10 cellular contexts compared by ENCODE assay signal in the genomic region with DNA sequence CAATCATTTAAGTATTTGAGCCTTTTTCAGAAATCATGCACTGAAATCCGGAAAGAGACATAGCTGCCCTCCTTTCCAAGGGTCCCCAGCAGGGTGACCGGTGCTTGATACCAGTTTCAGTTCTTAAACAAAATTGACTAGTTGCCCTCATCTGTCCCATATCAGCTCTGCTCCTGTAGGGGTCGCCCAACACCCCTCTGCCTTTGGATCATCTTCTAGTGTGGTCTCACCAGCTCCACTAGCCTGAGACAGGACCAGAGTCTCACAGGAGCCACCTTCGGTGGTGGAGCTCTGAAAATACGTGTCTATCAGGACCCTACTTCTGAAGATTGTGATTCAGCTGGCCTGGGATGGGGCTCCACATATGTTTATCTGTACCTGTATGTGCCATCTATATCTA.
DNase-seq lines count a peak whose midpoint lies in the region; ATAC-seq and TF ChIP-seq lines count a peak whose summit lies in the region.
"Had no signal": no experiment of that assay in that cellular context is flagged by ENCODE, and none has a peak within 500 bp of the region (broad histone marks: within the 10 kb centered on the region; RNA-seq: fewer than 3 reads in every experiment).

No MANE protein-coding gene starts in this region.

- H3K9me3 ChIP-seq in SK-N-MC (ENCODE audit: low read depth, low read length) (no peaks in the 10 kb centered on the region), gastroesophageal sphincter (no peaks in the 10 kb centered on the region)
- H3K9me3 ChIP-seq: right atrium auricular region, tibial nerve had no signal

- DNase-seq in CD1c-positive myeloid dendritic cell (ENCODE audit: extremely low spot score) (peak; percentile 6), HEK293T (ENCODE audit: extremely low spot score) (peak; percentile 59), SK-N-MC (ENCODE audit: low read depth, low spot score) (peak; percentile 2), iPS-NIHi7 (ENCODE audit: extremely low spot score) (peak; percentile 84), Right ventricle myocardium superior (no peak)
- no peak for DNase-seq in stimulated activated naive CD4-positive, alpha-beta T cell (lab: John Stamatoyannopoulos, UW)
- no peak for DNase-seq in stimulated activated naive CD8-positive, alpha-beta T cell treated with anti-CD3 and anti-CD28 coated beads, Interleukin-15, amount 100 ng/mL, for 72 hours

- TF ChIP-seq CTCF in gastroesophageal sphincter (IDR thresholded peaks at IDR 0.05) = no peak

- H3K4me1 ChIP-seq in gastroesophageal sphincter = peaks cover 0 to 1% (median 0%) of the 10 kb centered on the region in 3 donors
- H3K4me1 ChIP-seq: right atrium auricular region, tibial nerve had no signal

- H3K4me3 ChIP-seq in SK-N-MC (no peak overlapping the region), gastroesophageal sphincter (no peak overlapping the region)
- H3K4me3 ChIP-seq: right atrium auricular region, tibial nerve had no signal

- TF ChIP-seq POLR2A in gastroesophageal sphincter (IDR thresholded peaks at IDR 0.05) = no peak

- H3K27ac ChIP-seq in SK-N-MC (no peak overlapping the region), gastroesophageal sphincter (no peak overlapping the region)
- H3K27ac ChIP-seq: right atrium auricular region, tibial nerve had no signal

- no peak overlapping the region for H3K9ac ChIP-seq in SK-N-MC (ENCODE audit: insufficient read length)

- 93 to 97% methylated on average over 3 to 4 of the region's 5 CpGs for WGBS in gastroesophageal sphincter (ENCODE audit: low coverage in 1 of 2), 2 donors

- POLR2A ChIA-PET in HEK293T (lab: Yijun Ruan, JAX) = interaction anchor here (0.7 kb wide), 1 partner anchor 428 kb away, joined by 4 read pairs; the partner anchor contains the start of gene ENC1

- intact Hi-C loops in Right ventricle myocardium superior (cut with DNase I) = no loop called here

- no peak overlapping the region for H3K4me3 Mint-ChIP-seq in stimulated activated naive CD8-positive, alpha-beta T cell treated with anti-CD3 and anti-CD28 coated beads, Interleukin-15, amount 100 ng/mL, for 72 hours

- no peaks in the 10 kb centered on the region for H3K36me3 ChIP-seq in SK-N-MC (ENCODE audit: insufficient read depth, low read length)
- no peaks in the 10 kb centered on the region for H3K36me3 ChIP-seq in gastroesophageal sphincter
- H3K36me3 ChIP-seq: right atrium auricular region, tibial nerve had no signal

- H3K27me3 ChIP-seq in gastroesophageal sphincter = no peaks in the 10 kb centered on the region
- H3K27me3 ChIP-seq: right atrium auricular region, tibial nerve had no signal

- ATAC-seq in gastroesophageal sphincter (no peak), Right ventricle myocardium superior (ENCODE audit: poor library complexity) (no peak)
- ATAC-seq in stimulated activated naive CD8-positive, alpha-beta T cell treated with anti-CD3 and anti-CD28 coated beads, Interleukin-15, amount 100 ng/mL, for 72 hours = no peak

- no peak for TF ChIP-seq EP300 in gastroesophageal sphincter (IDR thresholded peaks at IDR 0.05)

- H3K4me1 Mint-ChIP-seq in stimulated activated naive CD8-positive, alpha-beta T cell treated with anti-CD3 and anti-CD28 coated beads, Interleukin-15, amount 100 ng/mL, for 72 hours = no peaks in the 10 kb centered on the region

- no peaks in the 10 kb centered on the region for H3K9me3 Mint-ChIP-seq in stimulated activated naive CD8-positive, alpha-beta T cell treated with anti-CD3 and anti-CD28 coated beads, Interleukin-15, amount 100 ng/mL, for 72 hours

- H3K27me3 Mint-ChIP-seq in stimulated activated naive CD8-positive, alpha-beta T cell treated with anti-CD3 and anti-CD28 coated beads, Interleukin-15, amount 100 ng/mL, for 72 hours = peaks cover 13% of the 10 kb centered on the region

- H3K27ac Mint-ChIP-seq in stimulated activated naive CD8-positive, alpha-beta T cell treated with anti-CD3 and anti-CD28 coated beads, Interleukin-15, amount 100 ng/mL, for 72 hours = no peak overlapping the region

- CTCF ChIA-PET in HEK293T (lab: Yijun Ruan, JAX) = interaction anchor here (0.7 to 1.6 kb wide), 14 partner anchors 9 to 437 kb away, joined by 3 to 8 read pairs (median 4); no protein-coding TSS in a partner anchor

TF ChIP-seq in HEK293T, 16 proteins besides CTCF, POLR2A, EP300 and RAD21:
- TF ChIP-seq LEF1 (IDR thresholded peaks at IDR 0.05; ENCODE audit: borderline replicate concordance) (no peak), FOXM1 (IDR thresholded peaks at IDR 0.05; ENCODE audit: borderline replicate concordance) (no peak), FOXK2 (IDR thresholded peaks at IDR 0.05) (no peak), ELF4 (IDR thresholded peaks at IDR 0.05) (no peak), CTBP1 (IDR thresholded peaks at IDR 0.05; ENCODE audit: borderline replicate concordance) (no peak), BHLHE40 (IDR thresholded peaks at IDR 0.05; ENCODE audit: borderline replicate concordance) (no peak), SUZ12 (IDR thresholded peaks at IDR 0.05) (no peak), ZNF384 (IDR thresholded peaks at IDR 0.05) (no peak), L3MBTL2 (conservative IDR thresholded peaks at IDR 0.05) (no peak), HDGF (IDR thresholded peaks at IDR 0.05; ENCODE audit: borderline replicate concordance) (no peak), SP1 (IDR thresholded peaks at IDR 0.05) (no peak), FOXA1 (IDR thresholded peaks at IDR 0.05) (no peak), PKNOX1 (IDR thresholded peaks at IDR 0.05) (no peak), ARNT (IDR thresholded peaks at IDR 0.05) (no peak), TARDBP (IDR thresholded peaks at IDR 0.05) (no peak), NFRKB (IDR thresholded peaks at IDR 0.05) (no peak)

Comparison
In these comparisons a context has a peak if more than half of its experiments do, and no peak if none do; other contexts are left out.
1. DNase-seq: peak in CD1c-positive myeloid dendritic cell (single experiment), HEK293T (single experiment), SK-N-MC (single experiment) and iPS-NIHi7 (single experiment); none in stimulated activated naive CD4-positive, alpha-beta T cell (0 of 6), stimulated activated naive CD8-positive, alpha-beta T cell treated with anti-CD3 and anti-CD28 coated beads, Interleukin-15, amount 100 ng/mL, for 72 hours (0 of 2) and Right ventricle myocardium superior (single experiment).